ENCODE assay signal across 8 cellular contexts in genomic region chr18:13800505-13801259, GRCh38. TPM values are rescaled to one million over a fixed set of nuclear protein-coding genes. Genes with fewer than 3 reads are reported as not detected.
A peak's percentile ranks its signal among the peaks of the same experiment; 100 is the strongest.
DNase-seq lines count a peak whose midpoint lies in the region; ATAC-seq and TF ChIP-seq lines count a peak whose summit lies in the region.

No MANE protein-coding gene starts in this region.

- H3K36me3 ChIP-seq in CD4-positive, CD25-positive, alpha-beta regulatory T cell (ENCODE audit: control insufficient read depth, insufficient read depth, low read length) = no peaks in the 10 kb centered on the region
- H3K36me3 ChIP-seq in Panc1 (ENCODE audit: control insufficient read depth, insufficient read depth, low read length) (no peaks in the 10 kb centered on the region), adipocyte (ENCODE audit: control insufficient read depth, insufficient read depth, low read length, severe bottlenecking) (no peaks in the 10 kb centered on the region), right atrium auricular region (no peaks in the 10 kb centered on the region)

- in situ Hi-C loops in Panc1 (cut with HindIII; ENCODE audit: low pct_unique_long_range_greater_than_20kb, low sequenced_read_pairs) = no loop called here

- CTCF ChIA-PET in Panc1 (lab: Charles Lee) = no interaction called here

- no peak overlapping the region for H3K4me3 ChIP-seq in CD4-positive, CD25-positive, alpha-beta regulatory T cell (ENCODE audit: low read depth, low read length)
- no peak overlapping the region for H3K4me3 ChIP-seq in HFF-Myc (replicated peaks; ENCODE audit: low read depth, low read length)
- H3K4me3 ChIP-seq in Panc1 (ENCODE audit: low read depth in 2 of 2, low read length in 2 of 2) = peak overlapping the region; percentile 28 to 63
- peak overlapping the region; percentile 77 for H3K4me3 ChIP-seq in adipocyte (ENCODE audit: low read length)
- H3K4me3 ChIP-seq in right atrium auricular region = peak overlapping the region; percentile 24 to 33

- no peaks in the 10 kb centered on the region for H3K36me3 Mint-ChIP-seq in CD4-positive, CD25-positive, alpha-beta regulatory T cell

- H3K4me3 Mint-ChIP-seq in CD4-positive, CD25-positive, alpha-beta regulatory T cell = peak overlapping the region in 2 of 4 donors; percentile 60 to 82

- intact Hi-C loops in Panc1 (cut with micrococcal nuclease; ENCODE audit: unreplicated experiment) = no loop called here

- peaks cover 65% of the 10 kb centered on the region for H3K27me3 Mint-ChIP-seq in CD4-positive, CD25-positive, alpha-beta regulatory T cell

- no peak overlapping the region for H3K27ac Mint-ChIP-seq in CD4-positive, CD25-positive, alpha-beta regulatory T cell

- H3K9me3 ChIP-seq in CD4-positive, CD25-positive, alpha-beta regulatory T cell (ENCODE audit: control insufficient read depth in 2 of 2, low read length in 2 of 2) = no peaks in the 10 kb centered on the region
- no peaks in the 10 kb centered on the region for H3K9me3 ChIP-seq in Panc1 (ENCODE audit: control insufficient read depth, insufficient read depth, low read depth, low read length)
- no peaks in the 10 kb centered on the region for H3K9me3 ChIP-seq in adipocyte (ENCODE audit: control insufficient read depth, low read length)
- H3K9me3 ChIP-seq in right atrium auricular region = no peaks in the 10 kb centered on the region

- no peak overlapping the region for H3K9ac ChIP-seq in adipocyte (ENCODE audit: low read length)

- TF ChIP-seq CTCF in HFF-Myc (IDR thresholded peaks at IDR 0.05; ENCODE audit: low read depth, low read length, missing control alignments) = peak; percentile 45
- peak; percentile 88 for TF ChIP-seq CTCF in Panc1 (IDR thresholded peaks at IDR 0.05)
- peak; percentile 32 to 80 for TF ChIP-seq CTCF in right atrium auricular region (IDR thresholded peaks at IDR 0.05)

- H3K27ac ChIP-seq in CD4-positive, CD25-positive, alpha-beta regulatory T cell (ENCODE audit: insufficient read depth, low read length, poor library complexity, severe bottlenecking) = no peak overlapping the region
- no peak overlapping the region for H3K27ac ChIP-seq in Panc1 (ENCODE audit: low read length)
- no peak overlapping the region for H3K27ac ChIP-seq in right atrium auricular region

- peaks cover 0 to 8% (median 0%) of the 10 kb centered on the region in 7 donors for H3K9me3 Mint-ChIP-seq in CD4-positive, CD25-positive, alpha-beta regulatory T cell

- peaks cover 0 to 7% (median 2%) of the 10 kb centered on the region in 4 donors for H3K4me1 Mint-ChIP-seq in CD4-positive, CD25-positive, alpha-beta regulatory T cell

- DNase-seq in CD4-positive, CD25-positive, alpha-beta regulatory T cell = peak in 2 of 3 donors; percentile 13 to 68
- no peak for DNase-seq in HFF-Myc (ENCODE audit: extremely low read depth, low read depth)
- DNase-seq in Panc1 (ENCODE audit: low read depth, low spot score) = no peak
- peak; percentile 19 for DNase-seq in adipocyte (ENCODE audit: low read depth)
- peak; percentile 66 for DNase-seq in right atrium auricular region (ENCODE audit: low spot score)
- peak; percentile 28 for DNase-seq in renal cortical epithelial cell (ENCODE audit: low read depth)
- no peak for DNase-seq in foreskin melanocyte
- no peak for DNase-seq in GF-D8 (lab: John Stamatoyannopoulos, UW)

- no TSS peak for BruUV-seq in Panc1 (replicated peaks; lab: Mats Ljungman, UMichigan)

- peaks cover 5% of the 10 kb centered on the region for H3K4me1 ChIP-seq in CD4-positive, CD25-positive, alpha-beta regulatory T cell (ENCODE audit: control insufficient read depth, insufficient read depth, low read length, poor library complexity, severe bottlenecking)
- H3K4me1 ChIP-seq in Panc1 (ENCODE audit: control insufficient read depth, insufficient read depth, low read length) = no peaks in the 10 kb centered on the region; the same call in 1 of the 2 replicates
- peaks cover 5% of the 10 kb centered on the region for H3K4me1 ChIP-seq in adipocyte (ENCODE audit: control insufficient read depth, insufficient read depth, low read length)
- peaks cover 0 to 6% of the 10 kb centered on the region in 2 donors for H3K4me1 ChIP-seq in right atrium auricular region

- H3K27me3 ChIP-seq in CD4-positive, CD25-positive, alpha-beta regulatory T cell (ENCODE audit: control insufficient read depth, insufficient read depth, low read length) = peaks cover 35% of the 10 kb centered on the region
- H3K27me3 ChIP-seq in Panc1 (ENCODE audit: control insufficient read depth, insufficient read depth, low read length) (peaks cover 2% of the 10 kb centered on the region; the same call in 1 of the 2 replicates), adipocyte (replicated peaks; ENCODE audit: control insufficient read depth, insufficient read depth, low read length) (peaks cover 46% of the 10 kb centered on the region), right atrium auricular region (no peaks in the 10 kb centered on the region)

- POLR2A ChIA-PET in Panc1 (lab: Charles Lee) = no interaction called here

- peak; percentile 58 to 62 for ATAC-seq in CD4-positive, CD25-positive, alpha-beta regulatory T cell (ENCODE audit: low read depth in 2 of 2)
- peak; percentile 100 for ATAC-seq in Panc1

RNA-seq across cellular contexts. Expression of gene MC5R, which starts 23.3 kb away (rescaled TPM):
- not detected for total RNA-seq in CD4-positive, CD25-positive, alpha-beta regulatory T cell
- polyA plus RNA-seq in CD4-positive, CD25-positive, alpha-beta regulatory T cell = not detected
- total RNA-seq in Panc1 (2021; ENCODE audit: unreplicated experiment) = not detected
- polyA plus RNA-seq in Panc1 (2012; ENCODE audit: insufficient read length) = not detected
- not detected for total RNA-seq in right atrium auricular region
- not detected in 2 replicates for total RNA-seq in renal cortical epithelial cell

Comparison
In these comparisons a context has a peak if more than half of its experiments do, and no peak if none do; other contexts are left out.
1. DNase-seq: peak in CD4-positive, CD25-positive, alpha-beta regulatory T cell (2 of 3), adipocyte (single experiment), right atrium auricular region (single experiment) and renal cortical epithelial cell (single experiment); none in HFF-Myc (single experiment), Panc1 (single experiment), foreskin melanocyte (single experiment) and GF-D8 (single experiment).
2. H3K4me3 ChIP-seq: peak in Panc1 (2 of 2), adipocyte (single experiment) and right atrium auricular region (2 of 2); none in CD4-positive, CD25-positive, alpha-beta regulatory T cell (single experiment) and HFF-Myc (single experiment).
3. Peak in every context shown above with its lines, with median percentiles within 50 percentile points of each other: CTCF ChIP-seq.